9 cellular contexts compared by ENCODE assay signal in the genomic region with DNA sequence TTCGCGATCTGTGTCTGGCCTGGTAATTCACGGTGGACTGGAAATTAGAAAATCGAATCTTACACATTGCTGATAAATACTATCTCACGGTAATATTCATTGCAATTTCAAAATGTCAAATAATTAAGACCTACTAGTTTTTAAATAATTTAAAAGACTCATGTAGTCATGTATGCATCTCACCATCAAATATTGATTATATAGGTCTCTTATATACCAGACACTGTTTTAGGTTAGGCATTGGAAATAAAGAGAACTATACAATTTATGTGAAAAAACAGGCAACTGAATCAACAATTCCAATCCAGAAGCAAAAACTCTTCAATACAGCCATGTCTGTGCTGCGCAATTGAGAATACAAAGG. TPM values are rescaled to one million over a fixed set of nuclear protein-coding genes. Genes with fewer than 3 reads are reported as not detected.
DNase-seq lines count a peak whose midpoint lies in the region; ATAC-seq and TF ChIP-seq lines count a peak whose summit lies in the region.
"Had no signal": no experiment of that assay in that cellular context is flagged by ENCODE, and none has a peak within 500 bp of the region (broad histone marks: within the 10 kb centered on the region; RNA-seq: fewer than 3 reads in every experiment).

No MANE protein-coding gene starts in this region.

- ATAC-seq in activated naive CD8-positive, alpha-beta T cell treated with anti-CD3 and anti-CD28 coated beads, Interleukin-2, amount 10 ng/mL, durations not matched to agents 7 days and 5 days (ENCODE audit: low read depth) = no peak
- ATAC-seq in thoracic aorta (ENCODE audit: insufficient number of reproducible peaks, low FRiP score, low read depth) = no peak
- no peak for ATAC-seq in HG03432 (IDR thresholded peaks at IDR 0.05; ENCODE audit: unreplicated experiment)
- ATAC-seq in GM21447 (IDR thresholded peaks at IDR 0.05; ENCODE audit: unreplicated experiment) = no peak

- no peak for DNase-seq in activated naive CD4-positive, alpha-beta T cell treated with anti-CD3 and anti-CD28 coated beads, Interleukin-2, amount 50 U/mL, for 16 hours
- no peak for DNase-seq in activated naive CD8-positive, alpha-beta T cell treated with anti-CD3 and anti-CD28 coated beads, Interleukin-2, amount 10 ng/mL, durations not matched to agents 7 days and 5 days
- DNase-seq in thoracic aorta (ENCODE audit: low spot score) = no peak
- DNase-seq in NOMO-1 treated with dmso at 0.1 percent for 144 hours (lab: John Stamatoyannopoulos, UW; ENCODE audit: unreplicated experiment) = no peak

- H3K9me3 ChIP-seq in mesodermal cell (ENCODE audit: control insufficient read depth, low read length) = no peaks in the 10 kb centered on the region
- no peaks in the 10 kb centered on the region for H3K9me3 ChIP-seq in thoracic aorta

- POLR2A ChIA-PET in activated naive CD8-positive, alpha-beta T cell treated with anti-CD3 and anti-CD28 coated beads, Interleukin-2, amount 10 ng/mL, durations not matched to agents 7 days and 5 days (lab: Charles Lee) = interaction anchor here (0.6 kb wide), 1 partner anchor 139 kb away, joined by 3 read pairs; no protein-coding TSS in a partner anchor

- no peak overlapping the region for H3K27ac Mint-ChIP-seq in activated naive CD4-positive, alpha-beta T cell treated with anti-CD3 and anti-CD28 coated beads, Interleukin-2, amount 50 U/mL, for 24 hours
- H3K27ac Mint-ChIP-seq in activated naive CD8-positive, alpha-beta T cell treated with anti-CD3 and anti-CD28 coated beads, Interleukin-2, amount 10 ng/mL, durations not matched to agents 7 days and 5 days = no peak overlapping the region

- H3K27me3 Mint-ChIP-seq in activated naive CD4-positive, alpha-beta T cell treated with anti-CD3 and anti-CD28 coated beads, Interleukin-2, amount 50 U/mL, for 24 hours = peaks cover 2% of the 10 kb centered on the region
- H3K27me3 Mint-ChIP-seq in activated naive CD8-positive, alpha-beta T cell treated with anti-CD3 and anti-CD28 coated beads, Interleukin-2, amount 10 ng/mL, durations not matched to agents 7 days and 5 days = peaks cover 6% of the 10 kb centered on the region

- H3K9me3 Mint-ChIP-seq in activated naive CD4-positive, alpha-beta T cell treated with anti-CD3 and anti-CD28 coated beads, Interleukin-2, amount 50 U/mL, for 24 hours = no peaks in the 10 kb centered on the region
- no peaks in the 10 kb centered on the region for H3K9me3 Mint-ChIP-seq in activated naive CD8-positive, alpha-beta T cell treated with anti-CD3 and anti-CD28 coated beads, Interleukin-2, amount 10 ng/mL, durations not matched to agents 7 days and 5 days

- H3K4me1 ChIP-seq in mesodermal cell (ENCODE audit: control insufficient read depth, insufficient read depth, low read length, poor library complexity, severe bottlenecking) (peaks cover 10% of the 10 kb centered on the region), thoracic aorta (ENCODE audit: control insufficient read depth in 1 of 2, low read depth in 2 of 2) (peaks cover 0 to 5% of the 10 kb centered on the region in 2 donors)

- H3K36me3 Mint-ChIP-seq in activated naive CD4-positive, alpha-beta T cell treated with anti-CD3 and anti-CD28 coated beads, Interleukin-2, amount 50 U/mL, for 24 hours = no peaks in the 10 kb centered on the region
- no peaks in the 10 kb centered on the region for H3K36me3 Mint-ChIP-seq in activated naive CD8-positive, alpha-beta T cell treated with anti-CD3 and anti-CD28 coated beads, Interleukin-2, amount 10 ng/mL, durations not matched to agents 7 days and 5 days

- peak overlapping the region; percentile 83 for H3K4me3 Mint-ChIP-seq in activated naive CD4-positive, alpha-beta T cell treated with anti-CD3 and anti-CD28 coated beads, Interleukin-2, amount 50 U/mL, for 24 hours
- peak overlapping the region; percentile 84 for H3K4me3 Mint-ChIP-seq in activated naive CD8-positive, alpha-beta T cell treated with anti-CD3 and anti-CD28 coated beads, Interleukin-2, amount 10 ng/mL, durations not matched to agents 7 days and 5 days

- H3K27ac ChIP-seq in mesodermal cell (ENCODE audit: low read depth, low read length, severe bottlenecking) (no peak overlapping the region), thoracic aorta (no peak overlapping the region)

- H3K27me3 ChIP-seq in thoracic aorta (replicated peaks; ENCODE audit: insufficient read depth) = no peaks in the 10 kb centered on the region

- TF ChIP-seq CTCF in thoracic aorta (IDR thresholded peaks at IDR 0.05) = no peak

- 42% methylated on average over 4 of the region's 6 CpGs; no CpG with 5 or more reads in 1 of the 2 experiments for WGBS in mesodermal cell (ENCODE audit: insufficient coverage in 2 of 2), 2 experiments

- H3K36me3 ChIP-seq in mesodermal cell (ENCODE audit: control insufficient read depth, insufficient read depth, low read length) (no peaks in the 10 kb centered on the region), thoracic aorta (no peaks in the 10 kb centered on the region)

- peaks cover 14% of the 10 kb centered on the region for H3K4me1 Mint-ChIP-seq in activated naive CD4-positive, alpha-beta T cell treated with anti-CD3 and anti-CD28 coated beads, Interleukin-2, amount 50 U/mL, for 24 hours
- peaks cover 6% of the 10 kb centered on the region for H3K4me1 Mint-ChIP-seq in activated naive CD8-positive, alpha-beta T cell treated with anti-CD3 and anti-CD28 coated beads, Interleukin-2, amount 10 ng/mL, durations not matched to agents 7 days and 5 days

- H3K4me3 ChIP-seq in mesodermal cell (ENCODE audit: extremely low read depth, insufficient read depth, low read length, poor library complexity, severe bottlenecking) (peak overlapping the region; percentile 42), thoracic aorta (peak overlapping the region; percentile 70)

RNA-seq across cellular contexts. Expression of a gene that starts 7.5 kb away (rescaled TPM):
- not detected for total RNA-seq in activated naive CD8-positive, alpha-beta T cell treated with anti-CD3 and anti-CD28 coated beads, Interleukin-2, amount 10 ng/mL, durations not matched to agents 7 days and 5 days
- not detected for polyA plus RNA-seq in mesodermal cell (2013, experiment 1 of 2)
- polyA plus RNA-seq in mesodermal cell (2013, experiment 2 of 2) = not detected
- total RNA-seq in thoracic aorta = not detected
- total RNA-seq: renal cortical epithelial cell had no signal

RNA-seq across cellular contexts. Expression of a gene that starts 41.5 kb away (rescaled TPM):
- not detected for total RNA-seq in activated naive CD8-positive, alpha-beta T cell treated with anti-CD3 and anti-CD28 coated beads, Interleukin-2, amount 10 ng/mL, durations not matched to agents 7 days and 5 days
- not detected for polyA plus RNA-seq in mesodermal cell (2013, experiment 1 of 2)
- not detected for polyA plus RNA-seq in mesodermal cell (2013, experiment 2 of 2)
- not detected for total RNA-seq in thoracic aorta
- total RNA-seq: renal cortical epithelial cell had no signal
